ENCODE assay signal across 1 cellular context in the genomic region with DNA sequence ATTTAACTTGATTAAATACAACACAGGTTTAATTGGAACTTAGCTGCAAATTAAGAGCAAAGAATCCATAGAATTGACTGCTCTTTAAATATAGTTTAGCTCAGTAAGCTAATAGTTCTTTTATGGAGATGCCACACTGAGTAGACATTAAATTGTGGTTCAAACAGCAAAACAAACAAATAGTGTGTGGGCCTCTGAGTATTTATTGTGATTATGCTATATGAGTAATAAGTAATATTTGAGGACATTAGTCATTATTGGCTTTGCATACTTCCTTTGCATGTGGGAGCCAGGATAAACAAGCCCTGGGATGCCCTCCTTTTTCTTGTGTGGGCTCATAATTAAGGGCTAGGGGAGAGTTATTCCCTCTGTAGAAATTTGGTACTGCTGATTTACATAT.
TF ChIP-seq lines count a peak whose summit lies in the region.

No MANE protein-coding gene starts in this region.

TF ChIP-seq in endothelial cell of umbilical vein, 7 proteins besides CTCF, POLR2A, EP300 and RAD21:
- TF ChIP-seq GATA2 (IDR thresholded peaks at IDR 0.05; ENCODE audit: insufficient read depth, insufficient read length, low read depth, low read length) (peak; percentile 23), FOS (IDR thresholded peaks at IDR 0.05; ENCODE audit: borderline replicate concordance, insufficient read depth, low read length) (peak; percentile 81), JUN (IDR thresholded peaks at IDR 0.05; ENCODE audit: borderline replicate concordance, insufficient read depth, insufficient read length, low read depth) (peak; percentile 87), EZH2 (IDR thresholded peaks at IDR 0.05; ENCODE audit: borderline replicate concordance, low read depth, low read length, severe bottlenecking) (no peak), MYC (IDR thresholded peaks at IDR 0.05; ENCODE audit: low read depth, low read length) (no peak), POLR2AphosphoS5 (IDR thresholded peaks at IDR 0.05; ENCODE audit: insufficient read depth, low read depth, low read length) (peak; percentile 74)
- TF ChIP-seq, protein P1, sequence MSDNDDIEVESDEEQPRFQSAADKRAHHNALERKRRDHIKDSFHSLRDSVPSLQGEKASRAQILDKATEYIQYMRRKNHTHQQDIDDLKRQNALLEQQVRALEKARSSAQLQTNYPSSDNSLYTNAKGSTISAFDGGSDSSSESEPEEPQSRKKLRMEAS (IDR thresholded peaks at IDR 0.05; ENCODE audit: insufficient read depth, insufficient read length), result no peak
